ENCODE assay signal across 1 cellular context in genomic region chrX:38561126-38561868, GRCh38.
TF ChIP-seq lines count a peak whose summit lies in the region.

Gene TSPAN7, plus strand, starts transcription at chrX:38561542. Its CDS starts 5 bp downstream, at chrX:38561547.

TF ChIP-seq in K562, 482 proteins besides CTCF, POLR2A, EP300 and RAD21 (continued from another document):
- TF ChIP-seq L3MBTL2 (IDR thresholded peaks at IDR 0.05) = peak; percentile 73; the same call in 1 of the 2 replicates
- peak; percentile 58; the same call in 1 of the 2 replicates for TF ChIP-seq ZBTB2 (IDR thresholded peaks at IDR 0.05)
- TF ChIP-seq E2F6 (IDR thresholded peaks at IDR 0.05; ENCODE audit: borderline replicate concordance in 1 of 2, extremely low read depth in 1 of 2, insufficient read depth in 1 of 2, insufficient read length in 1 of 2, low read depth in 1 of 2, low read length in 1 of 2, poor library complexity in 1 of 2, severe bottlenecking in 1 of 2) = peak in 1 of 2 experiments; percentile 82
- no peak for TF ChIP-seq KAT8 (IDR thresholded peaks at IDR 0.05; ENCODE audit: low read depth)
- no peak for TF ChIP-seq RBM39 (optimal IDR thresholded peaks at IDR 0.05; ENCODE audit: low read depth, low read length)
- no peak for TF ChIP-seq ERF (CRISPR knock-in tag; IDR thresholded peaks at IDR 0.05)
- 0 out of 4 replicates have a peak, but pooled peaks of 1 of the 2 experiments have one; percentile 34 for TF ChIP-seq TEAD1 (CRISPR knock-in tag; IDR thresholded peaks at IDR 0.05)
- TF ChIP-seq HCFC1 (IDR thresholded peaks at IDR 0.05; ENCODE audit: low read depth, low read length) = no peak
- TF ChIP-seq PHF8 (IDR thresholded peaks at IDR 0.05; ENCODE audit: borderline replicate concordance, low read length) = peak; percentile 19; the same call in 1 of the 2 replicates
- TF ChIP-seq ID3 (CRISPR knock-in tag; IDR thresholded peaks at IDR 0.05) = no peak
- TF ChIP-seq ID3 (tag; IDR thresholded peaks at IDR 0.05) = no peak
- no peak for TF ChIP-seq FOXK2 (conservative IDR thresholded peaks at IDR 0.05 in 1 of 2, IDR thresholded peaks at IDR 0.05 in 1 of 2; ENCODE audit: low read depth in 2 of 2)
- TF ChIP-seq DDX20 (tag; IDR thresholded peaks at IDR 0.05; ENCODE audit: low read depth) = no peak
- no peak for TF ChIP-seq HIVEP1 (CRISPR knock-in tag; IDR thresholded peaks at IDR 0.05)
